In the genomic region with DNA sequence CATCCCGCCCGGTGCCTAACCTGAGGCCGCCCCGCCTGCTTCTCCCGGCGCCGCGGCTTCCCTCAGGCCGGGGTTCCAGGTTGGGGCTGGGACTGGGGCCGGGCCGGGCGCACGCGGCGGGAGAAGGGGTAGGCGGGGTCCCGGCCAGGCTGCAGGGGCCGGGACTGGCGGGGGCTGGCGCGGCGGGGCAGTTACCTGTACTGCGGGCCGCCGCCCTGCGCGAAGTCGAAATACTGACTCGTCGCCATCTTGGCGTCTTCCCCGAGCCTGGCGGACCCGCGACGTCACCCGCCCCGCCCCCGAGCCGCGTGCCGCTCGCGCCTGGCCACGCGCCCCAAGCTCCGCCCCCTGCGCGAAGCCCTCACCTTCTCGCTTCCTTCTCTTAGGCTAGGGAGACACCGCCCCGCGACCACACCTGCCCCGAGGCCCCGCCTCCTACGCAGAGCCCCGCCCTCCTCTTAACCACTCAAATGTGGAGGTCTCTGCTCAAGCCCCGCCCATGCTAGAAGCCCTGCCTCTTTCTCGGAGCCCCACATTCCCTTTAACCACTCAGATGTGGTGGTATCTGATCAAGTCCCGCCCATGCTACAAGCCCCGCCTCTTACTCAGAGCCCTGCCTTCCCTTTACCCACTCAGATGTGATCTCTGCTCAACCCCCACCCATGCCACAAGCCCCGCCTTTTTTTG, we compare ENCODE assay signal across 13 cellular contexts. TPM values are rescaled to one million over a fixed set of nuclear protein-coding genes. Genes with fewer than 3 reads are reported as not detected.
DNase-seq lines count a peak whose midpoint lies in the region; ATAC-seq and TF ChIP-seq lines count a peak whose summit lies in the region.
"Had no signal": no experiment of that assay in that cellular context is flagged by ENCODE, and none has a peak within 500 bp of the region (broad histone marks: within the 10 kb centered on the region; RNA-seq: fewer than 3 reads in every experiment).

Gene ZFR2 (minus strand): TSS at position 269 of the 687 bp plus-strand sequence. CDS start 21 bp downstream, at position 248.

- peaks cover 0 to 3% of the 10 kb centered on the region in 2 donors for H3K9me3 Mint-ChIP-seq in activated T-cell treated with anti-CD3 and anti-CD28 coated beads, Interleukin-2, amount 50 U/mL, for 72 hours

- H3K27ac ChIP-seq in breast epithelium, result no peak within 1 kb of the TSS
- no peak within 1 kb of the TSS for H3K27ac ChIP-seq in mammary epithelial cell (ENCODE audit: insufficient read depth, low read depth, low read length)
- no peak within 1 kb of the TSS for H3K27ac ChIP-seq in upper lobe of right lung
- H3K27ac ChIP-seq: BLaER1, esophagus squamous epithelium, prostate gland, tibial nerve had no signal

- H3K9me3 ChIP-seq in breast epithelium (peaks cover 0 to 5% of the 10 kb centered on the region in 2 donors), mammary epithelial cell (replicated peaks; ENCODE audit: insufficient read depth, low read length) (peaks cover 6% of the 10 kb centered on the region), upper lobe of right lung (no peaks in the 10 kb centered on the region)
- H3K9me3 ChIP-seq: BLaER1, prostate gland had no signal

- no TSS peak for BruUV-seq in mammary epithelial cell (replicated peaks; lab: Mats Ljungman, UMichigan)

- CTCF ChIA-PET in mammary epithelial cell (lab: Charles Lee; ENCODE audit: low non-redundant PET), result no interaction called here

- in situ Hi-C loops in mammary epithelial cell (cut with MboI; ENCODE audit: low sequenced_read_pairs in 2 of 2), result no loop called here

- H3K27ac Mint-ChIP-seq in activated T-cell treated with anti-CD3 and anti-CD28 coated beads, Interleukin-2, amount 50 U/mL, for 72 hours, result no peak within 1 kb of the TSS

- H3K4me2 ChIP-seq in mammary epithelial cell (ENCODE audit: insufficient read depth, low read depth, low read length), result no peak within 1 kb of the TSS
- H3K4me2 ChIP-seq: BLaER1 had no signal

- dilution Hi-C loops in mammary epithelial cell (cut with HindIII; ENCODE audit: low sequenced_read_pairs), result no loop called here

- H3K4me1 ChIP-seq in breast epithelium, result no peaks in the 10 kb centered on the region
- H3K4me1 ChIP-seq in mammary epithelial cell (ENCODE audit: insufficient read depth, low read length), result no peaks in the 10 kb centered on the region
- H3K4me1 ChIP-seq in upper lobe of right lung, result no peaks in the 10 kb centered on the region
- H3K4me1 ChIP-seq: BLaER1, prostate gland had no signal

- intact Hi-C loops in breast epithelium (cut with DNase I; ENCODE audit: low total_unique reads), result no loop called here
- intact Hi-C loops in mammary epithelial cell (cut with micrococcal nuclease), result no loop called here
- intact Hi-C loops in upper lobe of right lung (cut with DNase I), result no loop called here

- TF ChIP-seq CTCF in breast epithelium (IDR thresholded peaks at IDR 0.05) (no peak), mammary epithelial cell (conservative IDR thresholded peaks at IDR 0.05 in 1 of 2, IDR thresholded peaks at IDR 0.05 in 1 of 2; ENCODE audit: extremely low read depth in 1 of 2, insufficient read depth in 1 of 2, low read depth in 1 of 2, low read length in 2 of 2) (no peak), upper lobe of right lung (IDR thresholded peaks at IDR 0.05) (no peak)

- H2AFZ ChIP-seq in mammary epithelial cell (ENCODE audit: low read depth, low read length), result no peak within 1 kb of the TSS

- H3K27me3 Mint-ChIP-seq in activated T-cell treated with anti-CD3 and anti-CD28 coated beads, Interleukin-2, amount 50 U/mL, for 72 hours (ENCODE audit: low read depth), result peaks cover 38% of the 10 kb centered on the region

- H3K79me2 ChIP-seq in mammary epithelial cell (ENCODE audit: insufficient read depth, low read length), result no peaks in the 10 kb centered on the region

- H3K27me3 ChIP-seq in breast epithelium (peaks cover 5 to 48% of the 10 kb centered on the region in 2 donors), mammary epithelial cell (ENCODE audit: insufficient read depth, low read length) (peaks cover 20% of the 10 kb centered on the region), upper lobe of right lung (peaks cover 51% of the 10 kb centered on the region)

- no peaks in the 10 kb centered on the region for H3K36me3 ChIP-seq in breast epithelium
- no peaks in the 10 kb centered on the region for H3K36me3 ChIP-seq in mammary epithelial cell (ENCODE audit: insufficient read depth, low read length)
- H3K36me3 ChIP-seq in upper lobe of right lung, result no peaks in the 10 kb centered on the region
- H3K36me3 ChIP-seq: BLaER1, esophagus squamous epithelium, prostate gland, tibial nerve had no signal

- H3K4me3 Mint-ChIP-seq in activated T-cell treated with anti-CD3 and anti-CD28 coated beads, Interleukin-2, amount 50 U/mL, for 72 hours, result peak within 1 kb of the TSS; percentile 34 to 53

- DNase-seq in breast epithelium (ENCODE audit: low spot score in 2 of 2), result no peak
- DNase-seq in mammary epithelial cell, result no peak
- peak; percentile 9 to 12 for DNase-seq in activated T-cell treated with anti-CD3 and anti-CD28 coated beads, Interleukin-2, amount 50 U/mL, for 72 hours
- DNase-seq in left kidney (ENCODE audit: low read depth, low spot score), result peak; percentile 70
- DNase-seq in upper lobe of right lung, result no peak
- no peak for DNase-seq in NCI-H2171 treated with DMSO at 0.1 percent for 48 hours (lab: John Stamatoyannopoulos, UW)
- no peak for DNase-seq in NCI-H1436 (lab: John Stamatoyannopoulos, UW)
- DNase-seq in NCI-H2029 (lab: John Stamatoyannopoulos, UW), result no peak
- DNase-seq: esophagus squamous epithelium had no signal

- no peak for ATAC-seq in activated T-cell treated with anti-CD3 and anti-CD28 coated beads, Interleukin-2, amount 50 U/mL, for 72 hours (replicated peaks in 1 of 2)
- ATAC-seq in upper lobe of right lung, result peak; percentile 44
- ATAC-seq: activated CD4-positive, CD25-positive, alpha-beta regulatory T cell treated with anti-CD3 and anti-CD28 coated beads, Interleukin-2, amount 50 U/mL, for 24 hours had no signal

- H3K36me3 Mint-ChIP-seq in activated T-cell treated with anti-CD3 and anti-CD28 coated beads, Interleukin-2, amount 50 U/mL, for 72 hours (ENCODE audit: insufficient read depth in 2 of 2), result peaks cover 6 to 7% of the 10 kb centered on the region in 2 donors

- peaks cover 6% of the 10 kb centered on the region for H3K4me1 Mint-ChIP-seq in activated T-cell treated with anti-CD3 and anti-CD28 coated beads, Interleukin-2, amount 50 U/mL, for 72 hours (ENCODE audit: low read depth)

- TF ChIP-seq POLR2A in breast epithelium (IDR thresholded peaks at IDR 0.05), result no peak

- H4K20me1 ChIP-seq in mammary epithelial cell (ENCODE audit: insufficient read depth, low read length), result no peaks in the 10 kb centered on the region

- no peak within 1 kb of the TSS for H3K9ac ChIP-seq in mammary epithelial cell (ENCODE audit: insufficient read depth, low read length)
- H3K9ac ChIP-seq: BLaER1 had no signal

- no CpG with 5 or more reads among the region's 62 CpGs for WGBS in mammary epithelial cell (ENCODE audit: low coverage, missing lambda C conversion rate)

- peak within 1 kb of the TSS in 2 of 3 donors; percentile 24 to 56 for H3K4me3 ChIP-seq in breast epithelium
- H3K4me3 ChIP-seq in mammary epithelial cell (replicated peaks in 1 of 3; ENCODE audit: insufficient read depth in 1 of 3, low read depth in 2 of 3, low read length in 3 of 3), result no peak within 1 kb of the TSS
- H3K4me3 ChIP-seq in upper lobe of right lung, result no peak within 1 kb of the TSS
- H3K4me3 ChIP-seq: BLaER1, tibial nerve had no signal

RNA-seq across cellular contexts. Expression of gene ZFR2, which starts in this region (rescaled TPM):
- total RNA-seq in breast epithelium (under 1 TPM in 1 of 3 donors, not detected in 2; 0.98 TPM), mammary epithelial cell (not detected), upper lobe of right lung (0.55 TPM)
- polyA plus RNA-seq in mammary epithelial cell, result not detected
- polyA minus RNA-seq in mammary epithelial cell, result not detected
- under 1 TPM in 1 of 2 donors, not detected in 1; 0.56 TPM for total RNA-seq in activated T-cell treated with anti-CD3 and anti-CD28 coated beads, Interleukin-2, amount 50 U/mL, for 72 hours
- total RNA-seq: esophagus squamous epithelium, tibial nerve had no signal

Comparison
In these comparisons a context has a peak if more than half of its experiments do, and no peak if none do; other contexts are left out.
1. H3K4me3 ChIP-seq: peak in breast epithelium (2 of 3); none in mammary epithelial cell (0 of 3) and upper lobe of right lung (single experiment).
2. Peak in DNase-seq in activated T-cell treated with anti-CD3 and anti-CD28 coated beads, Interleukin-2, amount 50 U/mL, for 72 hours; RNA of the gene not detected or under 1 TPM.
3. Peak in ATAC-seq in upper lobe of right lung; RNA of the gene not detected or under 1 TPM.